Comparison of ENCODE assay signal across 8 cellular contexts in the genomic region with DNA sequence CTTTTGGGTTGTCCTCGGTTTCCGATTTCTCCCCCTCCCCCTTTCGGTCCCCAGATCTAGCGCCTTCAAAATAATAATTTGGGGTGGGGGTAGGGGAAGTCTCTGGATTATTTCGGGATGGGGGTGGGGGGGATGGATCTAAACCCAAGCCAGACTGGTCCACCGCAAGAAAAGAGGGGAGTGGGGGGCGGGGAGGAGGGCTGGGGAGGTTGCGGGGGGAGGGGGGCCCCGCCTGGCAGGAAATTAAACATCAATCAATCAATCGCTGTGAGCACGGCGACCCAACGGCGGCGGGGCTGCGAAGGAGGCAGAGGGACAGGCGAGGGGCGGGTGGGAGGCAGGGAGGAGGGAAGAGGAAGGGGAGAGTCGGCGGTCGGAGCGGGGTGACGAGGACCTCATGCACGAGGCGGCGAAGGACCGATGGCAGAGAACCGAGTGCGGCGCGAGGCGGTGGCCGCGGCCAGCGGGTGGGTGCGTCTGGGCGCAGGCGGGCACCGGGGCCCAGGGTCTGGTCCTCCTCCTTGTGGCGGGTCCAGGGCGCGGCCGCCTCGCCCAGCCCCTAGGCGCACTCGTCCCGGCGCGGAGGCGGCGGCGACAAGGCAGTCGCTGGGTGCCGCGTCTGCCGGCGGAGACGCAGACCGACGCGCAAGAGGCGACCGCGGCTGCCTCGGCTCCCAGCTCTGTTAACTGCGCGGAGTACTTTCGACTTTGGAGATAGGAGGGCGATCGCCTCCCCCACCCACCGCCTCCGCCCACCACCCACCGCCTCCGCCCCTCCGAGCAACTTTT. TPM values are rescaled to one million over a fixed set of nuclear protein-coding genes. Genes with fewer than 3 reads are reported as not detected.
DNase-seq lines count a peak whose midpoint lies in the region; ATAC-seq, FAIRE-seq and TF ChIP-seq lines count a peak whose summit lies in the region.

No MANE protein-coding gene starts in this region.

- dilution Hi-C loops in endothelial cell of umbilical vein (cut with MboI; ENCODE audit: extremely low pct_ligation_motif_present, low sequenced_read_pairs): no loop called here

- peaks cover 94% of the 10 kb centered on the region for H3K27me3 ChIP-seq in BE2C
- peaks cover 50 to 81% of the 10 kb centered on the region in 2 experiments for H3K27me3 ChIP-seq in endothelial cell of umbilical vein (ENCODE audit: control insufficient read depth in 2 of 2, insufficient read depth in 2 of 2, low read length in 2 of 2)

- intact Hi-C loops in endothelial cell of umbilical vein (cut with micrococcal nuclease): no loop called here

- ATAC-seq in GM18907 (IDR thresholded peaks at IDR 0.05; ENCODE audit: unreplicated experiment) (peak; percentile 35), naive B cell (ENCODE audit: low read depth in 2 of 2) (peak; percentile 15 to 27)

- H3K4me1 ChIP-seq in BE2C (no peaks in the 10 kb centered on the region; the same call in 1 of the 2 replicates), endothelial cell of umbilical vein (ENCODE audit: control insufficient read depth, extremely low read depth, insufficient read depth, low read length) (peaks cover 10% of the 10 kb centered on the region)

- H3K36me3 Mint-ChIP-seq in naive B cell: no peaks in the 10 kb centered on the region

- TF ChIP-seq CTCF in BE2C (IDR thresholded peaks at IDR 0.05; ENCODE audit: low read depth, low read length) (no peak), endothelial cell of umbilical vein (IDR thresholded peaks at IDR 0.05; ENCODE audit: extremely low read depth in 1 of 2, insufficient read depth in 1 of 2, low read depth in 1 of 2, low read length in 2 of 2) (no peak)

- H3K9me3 Mint-ChIP-seq in naive B cell: peaks cover 0 to 28% (median 12%) of the 10 kb centered on the region in 7 donors

- peak overlapping the region; percentile 67 to 85 (median 79) for H3K4me3 Mint-ChIP-seq in naive B cell

- H3K9me3 ChIP-seq in BE2C (no peaks in the 10 kb centered on the region), endothelial cell of umbilical vein (replicated peaks; ENCODE audit: control insufficient read depth, insufficient read depth, low read length) (no peaks in the 10 kb centered on the region)

- H3K36me3 ChIP-seq in BE2C (no peaks in the 10 kb centered on the region), endothelial cell of umbilical vein (ENCODE audit: control insufficient read depth in 2 of 2, extremely low read depth in 1 of 2, insufficient read depth in 2 of 2, low read length in 2 of 2) (no peaks in the 10 kb centered on the region)

- no peaks in the 10 kb centered on the region for H3K9me1 ChIP-seq in endothelial cell of umbilical vein (replicated peaks; ENCODE audit: control insufficient read depth, extremely low read depth, insufficient read depth, low read length)

- no peak overlapping the region for H3K9ac ChIP-seq in endothelial cell of umbilical vein (replicated peaks; ENCODE audit: extremely low read depth, insufficient read depth, low read length)

- no peak for TF ChIP-seq POLR2A in endothelial cell of umbilical vein (IDR thresholded peaks at IDR 0.05; ENCODE audit: low read depth, low read length)

- no TSS peak for BruUV-seq in endothelial cell of umbilical vein (replicated peaks; lab: Mats Ljungman, UMichigan)

- peak overlapping the region in 1 of 6 donors; percentile 29 for H3K27ac Mint-ChIP-seq in naive B cell

- peaks cover 29 to 57% (median 50%) of the 10 kb centered on the region in 3 donors for H3K27me3 Mint-ChIP-seq in naive B cell

- H4K20me1 ChIP-seq in endothelial cell of umbilical vein (replicated peaks; ENCODE audit: control insufficient read depth, extremely low read depth, insufficient read depth, low read length): no peaks in the 10 kb centered on the region

- no peak for FAIRE-seq in endothelial cell of umbilical vein (lab: Jason Lieb, UNC)

- peak overlapping the region; percentile 52 for H3K4me2 ChIP-seq in endothelial cell of umbilical vein (ENCODE audit: insufficient read depth, low read length)

- H2AFZ ChIP-seq in endothelial cell of umbilical vein (ENCODE audit: low read depth, low read length): peak overlapping the region; percentile 55

- no peaks in the 10 kb centered on the region for H3K79me2 ChIP-seq in endothelial cell of umbilical vein (ENCODE audit: control insufficient read depth, insufficient read depth, low read length)

- DNase-seq in BE2C (peak; percentile 57), HUDEP-2 (lab: John Stamatoyannopoulos, UW; ENCODE audit: unreplicated experiment in 76 of 76) (peak in 58 of 76 experiments; percentile 9 to 76 (median 53)), SW480 (ENCODE audit: low spot score) (peak; percentile 62), endothelial cell of umbilical vein (ENCODE audit: low read depth, low spot score) (peak; percentile 15), naive B cell (no peak), pons (ENCODE audit: low spot score) (no peak), NCI-H128 (lab: John Stamatoyannopoulos, UW; ENCODE audit: unreplicated experiment) (no peak)

- peaks cover 8 to 33% (median 21%) of the 10 kb centered on the region in 3 donors for H3K4me1 Mint-ChIP-seq in naive B cell

- CTCF ChIA-PET in endothelial cell of umbilical vein (lab: Charles Lee): interaction anchor here (1.0 to 2.3 kb wide), 3 partner anchors 12 to 1143 kb away, joined by 3 to 9 read pairs (median 4); no protein-coding TSS in a partner anchor

- peak overlapping the region; percentile 74 for H3K4me3 ChIP-seq in BE2C (ENCODE audit: low read depth, low read length)
- peak overlapping the region in 1 of 3 experiments; percentile 84 for H3K4me3 ChIP-seq in endothelial cell of umbilical vein (replicated peaks in 1 of 3; ENCODE audit: insufficient read depth in 1 of 3, low read depth in 1 of 3, low read length in 3 of 3)

- no peak overlapping the region for H3K27ac ChIP-seq in endothelial cell of umbilical vein (ENCODE audit: insufficient read depth, low read depth, low read length)

- POLR2A ChIA-PET in endothelial cell of umbilical vein (lab: Charles Lee): no interaction called here

TF ChIP-seq in endothelial cell of umbilical vein, 7 proteins besides CTCF, POLR2A, EP300 and RAD21:
- TF ChIP-seq JUN (IDR thresholded peaks at IDR 0.05; ENCODE audit: borderline replicate concordance, insufficient read depth, insufficient read length, low read depth) (no peak), FOS (IDR thresholded peaks at IDR 0.05; ENCODE audit: borderline replicate concordance, insufficient read depth, low read length) (no peak), MYC (IDR thresholded peaks at IDR 0.05; ENCODE audit: low read depth, low read length) (no peak), POLR2AphosphoS5 (IDR thresholded peaks at IDR 0.05; ENCODE audit: insufficient read depth, low read depth, low read length) (no peak), GATA2 (IDR thresholded peaks at IDR 0.05; ENCODE audit: insufficient read depth, insufficient read length, low read depth, low read length) (no peak), EZH2 (IDR thresholded peaks at IDR 0.05; ENCODE audit: borderline replicate concordance, low read depth, low read length, severe bottlenecking) (no peak)
- TF ChIP-seq, protein P1, sequence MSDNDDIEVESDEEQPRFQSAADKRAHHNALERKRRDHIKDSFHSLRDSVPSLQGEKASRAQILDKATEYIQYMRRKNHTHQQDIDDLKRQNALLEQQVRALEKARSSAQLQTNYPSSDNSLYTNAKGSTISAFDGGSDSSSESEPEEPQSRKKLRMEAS (IDR thresholded peaks at IDR 0.05; ENCODE audit: insufficient read depth, insufficient read length): no peak
TF ChIP-seq in endothelial cell of umbilical vein: peak in this region for 0.

RNA-seq across cellular contexts. Expression of a gene that starts 0.5 kb away (rescaled TPM):
- polyA plus RNA-seq in BE2C (2012; ENCODE audit: insufficient read depth, insufficient read length, low read depth): 3.2 TPM
- 1.1 and 1.6 TPM in 2 replicates for total RNA-seq in endothelial cell of umbilical vein
- polyA plus RNA-seq in endothelial cell of umbilical vein (0.47 and 0.62 TPM in 2 replicates), naive B cell (ENCODE audit: low read depth in 6 of 6) (not detected)
- polyA plus RNA-seq in endothelial cell of umbilical vein (2011; cell fraction: cytosol; rRNA removed): 0.38 and 0.40 TPM in 2 replicates
- 4.6 and 5.0 TPM in 2 replicates for polyA plus RNA-seq in endothelial cell of umbilical vein (2011; cell fraction: nucleus; rRNA removed)
- polyA plus RNA-seq in endothelial cell of umbilical vein (2012): 0.37 and 0.59 TPM in 2 replicates
- 1.3 and 5.5 TPM in 2 replicates for polyA minus RNA-seq in endothelial cell of umbilical vein
- 3.3 TPM for polyA minus RNA-seq in endothelial cell of umbilical vein (2011; cell fraction: cytosol; rRNA and poly(A)+ RNA removed)
- polyA minus RNA-seq in endothelial cell of umbilical vein (2011; cell fraction: nucleus; rRNA and poly(A)+ RNA removed): 2.8 and 4.7 TPM in 2 replicates

Comparison
In these comparisons a context has a peak if more than half of its experiments do, and no peak if none do; other contexts are left out.
1. DNase-seq: peak in BE2C (single experiment), HUDEP-2 (58 of 76), SW480 (single experiment) and endothelial cell of umbilical vein (single experiment); none in naive B cell (single experiment), pons (single experiment) and NCI-H128 (single experiment).